In the genomic region with DNA sequence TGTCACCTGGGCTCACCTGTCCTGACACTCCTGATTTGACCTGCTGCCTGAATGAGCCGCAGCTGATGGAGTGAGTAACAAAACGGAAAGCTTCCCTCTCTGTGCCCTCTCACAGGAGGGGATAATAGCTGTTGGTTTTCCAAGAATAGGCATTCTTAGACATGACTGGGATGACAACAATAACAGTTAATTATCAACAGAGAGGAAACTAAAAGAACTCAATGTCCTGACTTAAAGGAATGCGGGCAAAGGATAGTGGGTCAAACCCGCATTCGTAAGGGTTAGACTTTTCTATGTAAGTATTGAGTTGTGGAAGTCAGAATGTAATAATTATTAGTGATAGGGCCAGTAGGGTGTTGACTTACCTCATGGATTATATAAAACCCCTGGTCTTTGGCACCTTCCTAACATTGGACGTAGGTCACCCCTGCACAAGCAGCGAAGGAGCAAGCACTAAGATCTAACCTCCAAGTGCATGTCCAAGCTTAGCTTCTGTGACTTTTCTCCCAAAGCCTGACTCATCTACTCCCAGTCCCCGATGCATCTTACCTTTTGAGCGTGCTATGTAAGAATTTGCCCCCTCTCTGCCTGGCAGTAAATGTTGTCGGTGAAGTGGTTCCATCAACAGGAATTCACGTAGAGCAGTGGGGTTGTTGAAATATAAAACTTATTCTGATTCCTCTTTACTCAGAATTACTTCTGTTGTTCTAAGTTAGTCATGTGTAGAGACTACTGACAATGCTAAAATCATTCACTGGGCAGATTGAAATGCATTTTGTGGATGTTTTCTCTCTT, we compare ENCODE assay signal across 28 cellular contexts.
DNase-seq lines count a peak whose midpoint lies in the region; ATAC-seq and TF ChIP-seq lines count a peak whose summit lies in the region.
"Had no signal": no experiment of that assay in that cellular context is flagged by ENCODE, and none has a peak within 500 bp of the region (broad histone marks: within the 10 kb centered on the region; RNA-seq: fewer than 3 reads in every experiment).

No MANE protein-coding gene starts in this region.

- in situ Hi-C loops in Caki2 (cut with HindIII; ENCODE audit: low pct_unique_long_range_greater_than_20kb, low sequenced_read_pairs) (no loop called here), GM13976 (cut with MboI; ENCODE audit: low sequenced_read_pairs, unreplicated experiment) (no loop called here)

- peaks cover 26% of the 10 kb centered on the region for H3K36me3 Mint-ChIP-seq in natural killer cell treated with Interleukin-12 subunit alpha and Interleukin-12 subunit beta and Interleukin-15 and Interleukin-18, amount 100 ng/mL, for 72 hours

- no peak for TF ChIP-seq RAD21 in Ishikawa (IDR thresholded peaks at IDR 0.05; ENCODE audit: low read depth)

- no peak for ATAC-seq in natural killer cell treated with Interleukin-12 subunit alpha and Interleukin-12 subunit beta and Interleukin-15 and Interleukin-18, amount 100 ng/mL, for 72 hours
- ATAC-seq in HG03139 (IDR thresholded peaks at IDR 0.05; ENCODE audit: unreplicated experiment) (no peak), HG03460 (IDR thresholded peaks at IDR 0.05; ENCODE audit: unreplicated experiment) (no peak)
- ATAC-seq: esophagus mucosa, left cardiac atrium, mucosa of descending colon, Right ventricle myocardium inferior, SK-N-SH treated with all-trans-retinoic acid at 6 μM for 48 hours, upper lobe of right lung had no signal

- no peak overlapping the region for H3K4me3 ChIP-seq in epithelial cell of proximal tubule (ENCODE audit: low read depth, low read length)
- H3K4me3 ChIP-seq: HAP-1, lung, mucosa of descending colon, ovary, upper lobe of right lung had no signal

- H3K27me3 Mint-ChIP-seq in natural killer cell treated with Interleukin-12 subunit alpha and Interleukin-12 subunit beta and Interleukin-15 and Interleukin-18, amount 100 ng/mL, for 72 hours: no peaks in the 10 kb centered on the region

- peak overlapping the region; percentile 91 to 94 for H3K27ac Mint-ChIP-seq in natural killer cell treated with Interleukin-12 subunit alpha and Interleukin-12 subunit beta and Interleukin-15 and Interleukin-18, amount 100 ng/mL, for 72 hours
- H3K27ac Mint-ChIP-seq: endodermal cell had no signal

- TF ChIP-seq CTCF in epithelial cell of proximal tubule (conservative IDR thresholded peaks at IDR 0.05; ENCODE audit: low read depth, low read length) (no peak), GM13976 (IDR thresholded peaks at IDR 0.05; ENCODE audit: borderline replicate concordance, control extremely low read depth, extremely low read depth, insufficient read depth, missing control alignments) (no peak)

- H3K9me3 Mint-ChIP-seq in natural killer cell treated with Interleukin-12 subunit alpha and Interleukin-12 subunit beta and Interleukin-15 and Interleukin-18, amount 100 ng/mL, for 72 hours: peaks cover 6% of the 10 kb centered on the region
- H3K9me3 Mint-ChIP-seq: endodermal cell had no signal

- H3K4me3 Mint-ChIP-seq in natural killer cell treated with Interleukin-12 subunit alpha and Interleukin-12 subunit beta and Interleukin-15 and Interleukin-18, amount 100 ng/mL, for 72 hours: peak overlapping the region; percentile 68
- H3K4me3 Mint-ChIP-seq: endodermal cell, neural crest cell had no signal

- peak; percentile 56; the same call in 1 of the 2 replicates for TF ChIP-seq EP300 in Ishikawa (IDR thresholded peaks at IDR 0.05; ENCODE audit: borderline replicate concordance)

- DNase-seq in Caki2 (ENCODE audit: low read depth) (peak; percentile 68), epithelial cell of proximal tubule (ENCODE audit: low read depth) (peak; percentile 84), GM13976 (ENCODE audit: low spot score) (no peak)
- DNase-seq in natural killer cell treated with Interleukin-12 subunit alpha and Interleukin-12 subunit beta and Interleukin-15 and Interleukin-18, amount 100 ng/mL, for 72 hours (ENCODE audit: low spot score): no peak
- DNase-seq: activated CD8-positive, alpha-beta memory T cell treated with anti-CD3 and anti-CD28 coated beads for 24 hours; activated gamma-delta T cell; activated T-cell treated with anti-CD3 and anti-CD28 coated beads for 4 hours; central memory CD4-positive, alpha-beta T cell; EL; endodermal cell; foreskin fibroblast; left cardiac atrium; mucosa of descending colon; MV-4-11; NCI-H1436 treated with DMSO at 0.1 percent for 48 hours; NCI-H2081 treated with DMSO at 0.1 percent for 48 hours; ovary; T-helper 2 cell; upper lobe of right lung had no signal

- H3K4me1 Mint-ChIP-seq in natural killer cell treated with Interleukin-12 subunit alpha and Interleukin-12 subunit beta and Interleukin-15 and Interleukin-18, amount 100 ng/mL, for 72 hours (ENCODE audit: low read depth in 2 of 2): peaks cover 47 to 52% of the 10 kb centered on the region in 2 donors

TF ChIP-seq in Ishikawa, 13 proteins besides CTCF, POLR2A, EP300 and RAD21:
- TF ChIP-seq FOXM1 (IDR thresholded peaks at IDR 0.05; ENCODE audit: borderline replicate concordance, low read depth) (peak; percentile 45; the same call in 1 of the 2 replicates), TEAD4 (IDR thresholded peaks at IDR 0.05) (peak; percentile 34; the same call in 1 of the 2 replicates), CEBPB (IDR thresholded peaks at IDR 0.05) (no peak), TCF12 (IDR thresholded peaks at IDR 0.05; ENCODE audit: low read depth) (0 out of 2 replicates have a peak, but pooled peaks have one; percentile 25), YY1 (IDR thresholded peaks at IDR 0.05; ENCODE audit: low read depth) (no peak), TAF1 (IDR thresholded peaks at IDR 0.05; ENCODE audit: low read depth) (no peak)

Comparison
In these comparisons a context has a peak if more than half of its experiments do, and no peak if none do; other contexts are left out.
1. DNase-seq: peak in Caki2 (single experiment) and epithelial cell of proximal tubule (single experiment); none in natural killer cell treated with Interleukin-12 subunit alpha and Interleukin-12 subunit beta and Interleukin-15 and Interleukin-18, amount 100 ng/mL, for 72 hours (single experiment) and GM13976 (single experiment).